In genomic region chr1:107430540-107431228, GRCh38 we compare ENCODE assay signal across 8 cellular contexts.
A peak's percentile ranks its signal among the peaks of the same experiment; 100 is the strongest.
DNase-seq lines count a peak whose midpoint lies in the region; ATAC-seq and TF ChIP-seq lines count a peak whose summit lies in the region.

No MANE protein-coding gene starts in this region.

- WGBS in mesenchymal stem cell, result 73% methylated on average over 13 of the region's 14 CpGs

- no peak overlapping the region for H3K18ac ChIP-seq in mesenchymal stem cell (ENCODE audit: low read depth in 1 of 2, low read length in 2 of 2)

- no peaks in the 10 kb centered on the region for H4K20me1 ChIP-seq in OCI-LY1 (ENCODE audit: insufficient read depth, low read length)

- H3K27ac Mint-ChIP-seq in chondrocyte (ENCODE audit: unreplicated experiment), result no peak overlapping the region

- H4K8ac ChIP-seq in mesenchymal stem cell (ENCODE audit: low read length), result no peak overlapping the region

- H3K9me3 ChIP-seq in OCI-LY1 (ENCODE audit: low read length) (no peaks in the 10 kb centered on the region), mesenchymal stem cell (ENCODE audit: control insufficient read depth, low read length) (no peaks in the 10 kb centered on the region)

- H3K9ac ChIP-seq in OCI-LY1 (ENCODE audit: low read length), result no peak overlapping the region
- H3K9ac ChIP-seq in mesenchymal stem cell (ENCODE audit: low read length), result no peak overlapping the region

- H2AFZ ChIP-seq in OCI-LY1 (ENCODE audit: low read length) (no peak overlapping the region), mesenchymal stem cell (ENCODE audit: low read depth, low read length) (no peak overlapping the region)

- H3K4me3 ChIP-seq in OCI-LY1 (ENCODE audit: low read depth, low read length, poor library complexity, severe bottlenecking) (no peak overlapping the region), mesenchymal stem cell (ENCODE audit: insufficient read depth in 1 of 2, low read depth in 1 of 2, low read length in 2 of 2) (no peak overlapping the region)

- H3K4me3 Mint-ChIP-seq in chondrocyte (ENCODE audit: unreplicated experiment), result no peak overlapping the region

- no peaks in the 10 kb centered on the region for H3K9me2 ChIP-seq in OCI-LY1 (ENCODE audit: low read depth, low read length)

- no peak overlapping the region for H3K4me2 ChIP-seq in OCI-LY1 (ENCODE audit: low read length)
- H3K4me2 ChIP-seq in mesenchymal stem cell (ENCODE audit: low read length, poor library complexity, severe bottlenecking), result no peak overlapping the region

- H3K9me3 Mint-ChIP-seq in chondrocyte (ENCODE audit: low read depth), result peaks cover 3% of the 10 kb centered on the region

- TF ChIP-seq CTCF in OCI-LY1 (IDR thresholded peaks at IDR 0.05; ENCODE audit: low read length) (peak; percentile 97), chondrocyte (IDR thresholded peaks at IDR 0.05) (peak; percentile 79)

- no peaks in the 10 kb centered on the region for H3K79me1 ChIP-seq in mesenchymal stem cell (replicated peaks; ENCODE audit: low read length, poor library complexity, severe bottlenecking)

- no peaks in the 10 kb centered on the region for H3F3A ChIP-seq in OCI-LY1 (ENCODE audit: insufficient read depth, low read length)

- no peaks in the 10 kb centered on the region for H3K79me2 ChIP-seq in OCI-LY1 (ENCODE audit: insufficient read depth, low read length)

- H3K27ac ChIP-seq in OCI-LY1 (ENCODE audit: low read depth, low read length, poor library complexity, severe bottlenecking), result no peak overlapping the region
- H3K27ac ChIP-seq in mesenchymal stem cell (ENCODE audit: low read length, poor library complexity, severe bottlenecking), result no peak overlapping the region

- no peak overlapping the region for H4K91ac ChIP-seq in mesenchymal stem cell (ENCODE audit: low read length)

- no peak overlapping the region for H2AK5ac ChIP-seq in mesenchymal stem cell (ENCODE audit: low read length, severe bottlenecking)

- H2BK120ac ChIP-seq in mesenchymal stem cell (ENCODE audit: low read depth, low read length), result no peak overlapping the region

- H3K27me3 Mint-ChIP-seq in chondrocyte (ENCODE audit: low read depth), result no peaks in the 10 kb centered on the region

- no peaks in the 10 kb centered on the region for H3K4me1 Mint-ChIP-seq in chondrocyte (ENCODE audit: low read depth)

- peak; percentile 82 for ATAC-seq in GM19324 (IDR thresholded peaks at IDR 0.05; ENCODE audit: low FRiP score, unreplicated experiment)
- peak; percentile 89 for ATAC-seq in HG03159 (IDR thresholded peaks at IDR 0.05; ENCODE audit: unreplicated experiment)

- H3K27me3 ChIP-seq in OCI-LY1 (ENCODE audit: insufficient read depth, low read length) (no peaks in the 10 kb centered on the region), mesenchymal stem cell (ENCODE audit: control insufficient read depth in 1 of 2, insufficient read depth in 1 of 2, low read length in 2 of 2) (no peaks in the 10 kb centered on the region)

- H3K36me3 Mint-ChIP-seq in chondrocyte (ENCODE audit: low read depth), result no peaks in the 10 kb centered on the region

- H3K14ac ChIP-seq in mesenchymal stem cell (ENCODE audit: low read length in 2 of 2), result no peak overlapping the region

- H2BK12ac ChIP-seq in mesenchymal stem cell (ENCODE audit: low read length in 2 of 2), result no peak overlapping the region

- no peak overlapping the region for H3K4ac ChIP-seq in mesenchymal stem cell (ENCODE audit: low read depth in 1 of 2, low read length in 2 of 2)

- H3K23ac ChIP-seq in mesenchymal stem cell (ENCODE audit: low read length in 2 of 2), result no peak overlapping the region

- DNase-seq in NCI-H524 (lab: John Stamatoyannopoulos, UW), result peak; percentile 50 to 58
- DNase-seq in NCI-H524 treated with DMSO at 0.1 percent for 48 hours (lab: John Stamatoyannopoulos, UW), result no peak
- DNase-seq in chondrocyte (ENCODE audit: low spot score), result no peak
- DNase-seq in mesenchymal stem cell, result peak; percentile 4
- DNase-seq in DMS79 (lab: John Stamatoyannopoulos, UW), result no peak

- no peak overlapping the region for H2BK15ac ChIP-seq in mesenchymal stem cell (ENCODE audit: low read depth, poor library complexity, severe bottlenecking)

- H3K36me3 ChIP-seq in OCI-LY1 (ENCODE audit: insufficient read depth, low read length) (no peaks in the 10 kb centered on the region), mesenchymal stem cell (ENCODE audit: control insufficient read depth in 1 of 2, insufficient read depth in 2 of 2, low read depth in 1 of 2, low read length in 2 of 2) (no peaks in the 10 kb centered on the region)

- no peaks in the 10 kb centered on the region for H3K4me1 ChIP-seq in OCI-LY1 (ENCODE audit: insufficient read depth, low read length, severe bottlenecking)
- H3K4me1 ChIP-seq in mesenchymal stem cell (ENCODE audit: control insufficient read depth, insufficient read depth, low read depth, low read length), result no peaks in the 10 kb centered on the region

- no peak overlapping the region for H2BK5ac ChIP-seq in mesenchymal stem cell (ENCODE audit: low read depth, low read length, poor library complexity, severe bottlenecking)

Comparison
In these comparisons a context has a peak if more than half of its experiments do, and no peak if none do; other contexts are left out.
1. DNase-seq: peak in NCI-H524 (2 of 2) and mesenchymal stem cell (single experiment); none in NCI-H524 treated with DMSO at 0.1 percent for 48 hours (single experiment), chondrocyte (single experiment) and DMS79 (single experiment).